14 cellular contexts compared by ENCODE assay signal in the genomic region with DNA sequence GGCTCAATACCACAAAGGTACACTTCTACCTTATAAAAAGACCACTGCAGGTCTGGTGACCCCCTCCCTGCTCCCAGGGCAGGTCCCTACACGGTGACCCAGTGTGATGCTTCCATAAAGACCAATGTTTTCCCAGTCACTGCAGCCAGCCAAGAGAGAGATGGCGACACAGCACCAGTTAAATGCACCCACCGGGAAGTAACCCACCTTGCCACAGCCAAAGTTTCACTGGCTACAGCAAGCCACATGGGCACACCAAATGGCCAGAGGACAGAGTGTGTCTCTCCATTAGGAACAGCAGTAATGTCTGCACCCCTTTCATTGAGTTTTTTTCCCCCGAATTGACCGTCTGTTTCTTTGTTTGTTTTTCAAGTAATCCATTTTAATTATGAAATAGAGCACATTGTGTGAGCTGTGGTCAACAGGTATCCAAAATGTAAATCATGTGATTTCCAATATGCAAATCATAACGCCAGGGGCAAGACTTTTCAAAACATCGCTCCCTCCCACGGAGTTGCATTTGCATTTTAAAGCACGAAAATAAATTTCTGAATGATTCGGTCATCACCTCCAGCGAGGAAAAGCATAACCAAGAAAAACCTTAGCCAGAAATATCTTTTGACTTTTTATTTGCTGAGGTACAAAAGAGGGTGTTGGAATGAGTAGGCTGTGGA. TPM values are rescaled to one million over a fixed set of nuclear protein-coding genes. Genes with fewer than 3 reads are reported as not detected.
DNase-seq lines count a peak whose midpoint lies in the region; TF ChIP-seq lines count a peak whose summit lies in the region.
"Had no signal": no experiment of that assay in that cellular context is flagged by ENCODE, and none has a peak within 500 bp of the region (broad histone marks: within the 10 kb centered on the region; RNA-seq: fewer than 3 reads in every experiment).

No MANE protein-coding gene starts in this region.

- H3K9me3 ChIP-seq in endodermal cell (ENCODE audit: control insufficient read depth, low read length): no peaks in the 10 kb centered on the region
- H3K9me3 ChIP-seq: ovary had no signal

- intact Hi-C loops in head of caudate nucleus (cut with DNase I): no loop called here

- H3K4me1 Mint-ChIP-seq in endodermal cell (peaks cover 8% of the 10 kb centered on the region), nephron (peaks cover 63% of the 10 kb centered on the region)
- peaks cover 8% of the 10 kb centered on the region for H3K4me1 Mint-ChIP-seq in activated naive CD8-positive, alpha-beta T cell treated with anti-CD3 and anti-CD28 coated beads for 36 hours

- H3K36me3 ChIP-seq in endodermal cell (ENCODE audit: control insufficient read depth, insufficient read depth, low read length): no peaks in the 10 kb centered on the region
- H3K36me3 ChIP-seq: ovary had no signal

- H3K9me3 Mint-ChIP-seq in endodermal cell (no peaks in the 10 kb centered on the region), nephron (no peaks in the 10 kb centered on the region)
- no peaks in the 10 kb centered on the region for H3K9me3 Mint-ChIP-seq in activated naive CD8-positive, alpha-beta T cell treated with anti-CD3 and anti-CD28 coated beads for 36 hours
- H3K9me3 Mint-ChIP-seq: activated naive CD4-positive, alpha-beta T cell treated with anti-CD3 and anti-CD28 coated beads for 36 hours had no signal

- H3K27me3 ChIP-seq in endodermal cell (ENCODE audit: control insufficient read depth, insufficient read depth, low read length, poor library complexity, severe bottlenecking): no peaks in the 10 kb centered on the region
- H3K27me3 ChIP-seq: ovary had no signal

- H3K4me3 Mint-ChIP-seq in endodermal cell (no peak overlapping the region), nephron (no peak overlapping the region)
- H3K4me3 Mint-ChIP-seq in activated naive CD8-positive, alpha-beta T cell treated with anti-CD3 and anti-CD28 coated beads for 36 hours: no peak overlapping the region
- H3K4me3 Mint-ChIP-seq: activated naive CD4-positive, alpha-beta T cell treated with anti-CD3 and anti-CD28 coated beads for 36 hours had no signal

- no peak overlapping the region for H3K27ac ChIP-seq in endodermal cell (ENCODE audit: low read depth, low read length)
- H3K27ac ChIP-seq: ovary had no signal

- no peak overlapping the region for H3K9ac ChIP-seq in endodermal cell (ENCODE audit: extremely low read depth, low read length, poor library complexity, severe bottlenecking)

- no peaks in the 10 kb centered on the region for H3K36me3 Mint-ChIP-seq in endodermal cell (ENCODE audit: low read depth)
- no peaks in the 10 kb centered on the region for H3K36me3 Mint-ChIP-seq in nephron (ENCODE audit: low read depth)
- no peaks in the 10 kb centered on the region for H3K36me3 Mint-ChIP-seq in activated naive CD8-positive, alpha-beta T cell treated with anti-CD3 and anti-CD28 coated beads for 36 hours

- H3K27me3 Mint-ChIP-seq in endodermal cell (ENCODE audit: insufficient read depth) (peaks cover 35% of the 10 kb centered on the region), nephron (ENCODE audit: low read depth) (peaks cover 36% of the 10 kb centered on the region)
- peaks cover 21% of the 10 kb centered on the region for H3K27me3 Mint-ChIP-seq in activated naive CD8-positive, alpha-beta T cell treated with anti-CD3 and anti-CD28 coated beads for 36 hours

- no peak overlapping the region for H3K4me3 ChIP-seq in endodermal cell (ENCODE audit: low read length)
- H3K4me3 ChIP-seq: ovary had no signal

- TF ChIP-seq CTCF in endodermal cell (conservative IDR thresholded peaks at IDR 0.05) (peak; percentile 62), nephron (IDR thresholded peaks at IDR 0.05; ENCODE audit: unreplicated experiment in 3 of 3) (peak in 1 of 3 experiments; percentile 9)

- WGBS in endodermal cell (ENCODE audit: insufficient coverage in 1 of 2, insufficient read length in 1 of 2), 2 experiments: 24% methylated on average over 9 to 11 of the region's 11 CpGs

- peak; percentile 83 for DNase-seq in EH (ENCODE audit: low read depth)
- DNase-seq in NCI-H748 treated with DMSO at 0.1 percent for 48 hours (lab: John Stamatoyannopoulos, UW): peak; percentile 11
- peak; percentile 80 for DNase-seq in endodermal cell
- no peak for DNase-seq in kidney glomerular epithelial cell (lab: John Stamatoyannopoulos, UW)
- DNase-seq in activated naive CD8-positive, alpha-beta T cell treated with anti-CD3 and anti-CD28 coated beads for 36 hours: no peak
- no peak for DNase-seq in head of caudate nucleus
- no peak for DNase-seq in NCI-H226
- DNase-seq: activated CD4-positive, alpha-beta T cell treated with anti-CD3 and anti-CD28 coated beads for 48 hours; activated naive CD4-positive, alpha-beta T cell treated with anti-CD3 and anti-CD28 coated beads for 36 hours; C1 segment of cervical spinal cord; NCI-H2029; ovary; RPMI8226 had no signal

- H3K27ac Mint-ChIP-seq in endodermal cell (peak overlapping the region; percentile 71), nephron (peak overlapping the region in 2 of 3 experiments; percentile 46 to 49)
- no peak overlapping the region for H3K27ac Mint-ChIP-seq in activated naive CD8-positive, alpha-beta T cell treated with anti-CD3 and anti-CD28 coated beads for 36 hours
- H3K27ac Mint-ChIP-seq: activated naive CD4-positive, alpha-beta T cell treated with anti-CD3 and anti-CD28 coated beads for 36 hours had no signal

- no peaks in the 10 kb centered on the region for H3K4me1 ChIP-seq in endodermal cell (ENCODE audit: control insufficient read depth, insufficient read depth, low read length)

RNA-seq across cellular contexts. Expression of a gene that starts 48.9 kb away (rescaled TPM):
- total RNA-seq in endodermal cell: 10 to 100 TPM; 25.0 to 31.4 TPM
- polyA plus RNA-seq in endodermal cell (2013, experiment 1 of 2): 39.1 TPM
- polyA plus RNA-seq in endodermal cell (2013, experiment 2 of 2): 38.7 TPM
- total RNA-seq in activated naive CD8-positive, alpha-beta T cell treated with anti-CD3 and anti-CD28 coated beads for 36 hours: 1 to 10 TPM in 1 of 2 experiments, under 1 TPM in 1; 0.36 to 1.0 TPM

Comparison
In these comparisons a context has a peak if more than half of its experiments do, and no peak if none do; other contexts are left out.
1. DNase-seq: peak in EH (single experiment), NCI-H748 treated with DMSO at 0.1 percent for 48 hours (single experiment) and endodermal cell (single experiment); none in kidney glomerular epithelial cell (single experiment), activated naive CD8-positive, alpha-beta T cell treated with anti-CD3 and anti-CD28 coated beads for 36 hours (single experiment), head of caudate nucleus (0 of 42) and NCI-H226 (single experiment).
2. RNA of a gene that starts 48.9 kb away (total RNA-seq): 25.0 to 31.4 TPM in endodermal cell; 0.36 to 1.0 TPM in activated naive CD8-positive, alpha-beta T cell treated with anti-CD3 and anti-CD28 coated beads for 36 hours; every median in the first group is over 10 times any median in the second.